ENCODE assay signal across 3 cellular contexts in the genomic region with DNA sequence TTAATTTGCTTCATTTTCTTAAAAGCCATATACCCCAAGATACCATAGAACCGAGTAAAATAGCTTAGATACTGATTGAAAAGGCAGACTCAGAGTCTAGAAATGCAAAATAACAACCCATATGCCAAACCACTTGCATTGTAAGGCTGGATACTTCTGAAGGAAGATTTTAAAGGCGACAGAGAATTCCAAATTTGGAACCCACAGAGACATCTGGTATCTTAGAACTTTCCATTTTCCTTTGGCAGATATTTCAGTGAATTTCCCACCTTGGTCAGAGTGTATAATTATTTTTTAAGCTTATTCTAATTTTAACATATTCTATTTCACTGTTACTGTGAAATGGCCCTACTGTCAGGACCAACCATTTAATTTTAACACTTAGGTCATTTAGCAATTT.
"Had no signal": no experiment of that assay in that cellular context is flagged by ENCODE, and none has a peak within 500 bp of the region (broad histone marks: within the 10 kb centered on the region; RNA-seq: fewer than 3 reads in every experiment).

No MANE protein-coding gene starts in this region.

- H3K4me3 ChIP-seq: GM12878 had no signal

- ATAC-seq: GM12878 had no signal

- DNase-seq: GDM1, GF-D8 had no signal
